Comparison of ENCODE assay signal across 7 cellular contexts in genomic region chr12:129096184-129096583, GRCh38.
"Had no signal": no experiment of that assay in that cellular context is flagged by ENCODE, and none has a peak within 500 bp of the region (broad histone marks: within the 10 kb centered on the region; RNA-seq: fewer than 3 reads in every experiment).

No MANE protein-coding gene starts in this region.

- H3K27ac Mint-ChIP-seq: IgD-negative memory B cell had no signal

- H3K4me3 Mint-ChIP-seq: IgD-negative memory B cell had no signal

- H3K4me1 Mint-ChIP-seq: IgD-negative memory B cell had no signal

- H3K27ac ChIP-seq: HL-60 had no signal

- H3K36me3 Mint-ChIP-seq: IgD-negative memory B cell had no signal

- ATAC-seq: HepG2, K562 had no signal

- DNase-seq: IMR-90, KBM-7, KG1 had no signal

- H3K4me3 ChIP-seq: K562 had no signal
